ENCODE assay signal across 7 cellular contexts in genomic region chr17:33508215-33508614, GRCh38.
"Had no signal": no experiment of that assay in that cellular context is flagged by ENCODE, and none has a peak within 500 bp of the region (broad histone marks: within the 10 kb centered on the region; RNA-seq: fewer than 3 reads in every experiment).

No MANE protein-coding gene starts in this region.

- H2AFZ ChIP-seq: GM23248 had no signal

- H3K9ac ChIP-seq: GM23248 had no signal

- H3K9me3 ChIP-seq: HAP-1 had no signal

- H3K4me1 ChIP-seq: HAP-1 had no signal

- H3K36me3 ChIP-seq: HAP-1 had no signal

- H3K27ac ChIP-seq: GM23248, HL-60 had no signal

- H3K4me3 ChIP-seq: GM23248, HAP-1 had no signal

- DNase-seq: GM23248, GOT3, H7, HFFc6, KG1 had no signal
